Comparison of ENCODE assay signal across 9 cellular contexts in genomic region chr7:114789942-114790341, GRCh38.
DNase-seq lines count a peak whose midpoint lies in the region.
"Had no signal": no experiment of that assay in that cellular context is flagged by ENCODE, and none has a peak within 500 bp of the region (broad histone marks: within the 10 kb centered on the region; RNA-seq: fewer than 3 reads in every experiment).

No MANE protein-coding gene starts in this region.

- peaks cover 11% of the 10 kb centered on the region for H3K4me1 Mint-ChIP-seq in activated naive CD8-positive, alpha-beta T cell (ENCODE audit: low read depth)
- peaks cover 19% of the 10 kb centered on the region for H3K4me1 Mint-ChIP-seq in activated naive CD8-positive, alpha-beta T cell treated with anti-CD3 and anti-CD28 coated beads for 36 hours
- H3K4me1 Mint-ChIP-seq in activated CD4-positive, alpha-beta memory T cell treated with anti-CD3 and anti-CD28 coated beads, Interleukin-2, amount 10 ng/mL, durations not matched to agents 7 days and 5 days = peaks cover 38% of the 10 kb centered on the region
- H3K4me1 Mint-ChIP-seq: GM23338 had no signal

- DNase-seq in activated naive CD8-positive, alpha-beta T cell treated with anti-CD3 and anti-CD28 coated beads for 36 hours = no peak
- no peak for DNase-seq in activated CD4-positive, alpha-beta memory T cell treated with anti-CD3 and anti-CD28 coated beads, Interleukin-2, amount 10 ng/mL, durations not matched to agents 7 days and 5 days
- DNase-seq in fibroblast of peridontal ligament (ENCODE audit: extremely low read depth) = peak; percentile 84
- DNase-seq in stromal cell of bone marrow (ENCODE audit: low read depth) = peak; percentile 88
- no peak for DNase-seq in central memory CD4-positive, alpha-beta T cell
- no peak for DNase-seq in DMS153 treated with DMSO at 0.1 percent for 48 hours (lab: John Stamatoyannopoulos, UW; ENCODE audit: unreplicated experiment)
- DNase-seq in NCI-H146 treated with DMSO at 0.1 percent for 48 hours (lab: John Stamatoyannopoulos, UW; ENCODE audit: unreplicated experiment) = no peak

- H3K27me3 Mint-ChIP-seq in activated naive CD8-positive, alpha-beta T cell = peaks cover 6% of the 10 kb centered on the region
- peaks cover 16% of the 10 kb centered on the region for H3K27me3 Mint-ChIP-seq in activated naive CD8-positive, alpha-beta T cell treated with anti-CD3 and anti-CD28 coated beads for 36 hours
- no peaks in the 10 kb centered on the region for H3K27me3 Mint-ChIP-seq in activated CD4-positive, alpha-beta memory T cell treated with anti-CD3 and anti-CD28 coated beads, Interleukin-2, amount 10 ng/mL, durations not matched to agents 7 days and 5 days

- no peaks in the 10 kb centered on the region for H3K36me3 Mint-ChIP-seq in activated naive CD8-positive, alpha-beta T cell
- no peaks in the 10 kb centered on the region for H3K36me3 Mint-ChIP-seq in activated naive CD8-positive, alpha-beta T cell treated with anti-CD3 and anti-CD28 coated beads for 36 hours
- peaks cover 2% of the 10 kb centered on the region for H3K36me3 Mint-ChIP-seq in activated CD4-positive, alpha-beta memory T cell treated with anti-CD3 and anti-CD28 coated beads, Interleukin-2, amount 10 ng/mL, durations not matched to agents 7 days and 5 days (ENCODE audit: low read depth)

- peak overlapping the region; percentile 36 for H3K27ac Mint-ChIP-seq in activated naive CD8-positive, alpha-beta T cell
- no peak overlapping the region for H3K27ac Mint-ChIP-seq in activated naive CD8-positive, alpha-beta T cell treated with anti-CD3 and anti-CD28 coated beads for 36 hours
- peak overlapping the region; percentile 5 for H3K27ac Mint-ChIP-seq in activated CD4-positive, alpha-beta memory T cell treated with anti-CD3 and anti-CD28 coated beads, Interleukin-2, amount 10 ng/mL, durations not matched to agents 7 days and 5 days
- H3K27ac Mint-ChIP-seq: GM23338 had no signal

- H3K9me3 Mint-ChIP-seq in activated naive CD8-positive, alpha-beta T cell (ENCODE audit: low read depth) = no peaks in the 10 kb centered on the region
- peaks cover 1% of the 10 kb centered on the region for H3K9me3 Mint-ChIP-seq in activated naive CD8-positive, alpha-beta T cell treated with anti-CD3 and anti-CD28 coated beads for 36 hours
- H3K9me3 Mint-ChIP-seq in activated CD4-positive, alpha-beta memory T cell treated with anti-CD3 and anti-CD28 coated beads, Interleukin-2, amount 10 ng/mL, durations not matched to agents 7 days and 5 days = peaks cover 2% of the 10 kb centered on the region
- H3K9me3 Mint-ChIP-seq: GM23338 had no signal

- POLR2A ChIA-PET in activated CD4-positive, alpha-beta memory T cell treated with anti-CD3 and anti-CD28 coated beads, Interleukin-2, amount 10 ng/mL, durations not matched to agents 7 days and 5 days (lab: Charles Lee) = no interaction called here

- CTCF ChIA-PET in activated CD4-positive, alpha-beta memory T cell treated with anti-CD3 and anti-CD28 coated beads, Interleukin-2, amount 10 ng/mL, durations not matched to agents 7 days and 5 days (lab: Charles Lee) = no interaction called here

- H3K4me3 Mint-ChIP-seq in activated naive CD8-positive, alpha-beta T cell = no peak overlapping the region
- H3K4me3 Mint-ChIP-seq in activated naive CD8-positive, alpha-beta T cell treated with anti-CD3 and anti-CD28 coated beads for 36 hours = no peak overlapping the region
- no peak overlapping the region for H3K4me3 Mint-ChIP-seq in activated CD4-positive, alpha-beta memory T cell treated with anti-CD3 and anti-CD28 coated beads, Interleukin-2, amount 10 ng/mL, durations not matched to agents 7 days and 5 days
- H3K4me3 Mint-ChIP-seq: GM23338 had no signal

Comparison
In these comparisons a context has a peak if more than half of its experiments do, and no peak if none do; other contexts are left out.
1. DNase-seq: peak in fibroblast of peridontal ligament (single experiment) and stromal cell of bone marrow (single experiment); none in activated naive CD8-positive, alpha-beta T cell treated with anti-CD3 and anti-CD28 coated beads for 36 hours (single experiment), activated CD4-positive, alpha-beta memory T cell treated with anti-CD3 and anti-CD28 coated beads, Interleukin-2, amount 10 ng/mL, durations not matched to agents 7 days and 5 days (single experiment), central memory CD4-positive, alpha-beta T cell (single experiment), DMS153 treated with DMSO at 0.1 percent for 48 hours (single experiment) and NCI-H146 treated with DMSO at 0.1 percent for 48 hours (single experiment).